ENCODE assay signal across 9 cellular contexts in the genomic region with DNA sequence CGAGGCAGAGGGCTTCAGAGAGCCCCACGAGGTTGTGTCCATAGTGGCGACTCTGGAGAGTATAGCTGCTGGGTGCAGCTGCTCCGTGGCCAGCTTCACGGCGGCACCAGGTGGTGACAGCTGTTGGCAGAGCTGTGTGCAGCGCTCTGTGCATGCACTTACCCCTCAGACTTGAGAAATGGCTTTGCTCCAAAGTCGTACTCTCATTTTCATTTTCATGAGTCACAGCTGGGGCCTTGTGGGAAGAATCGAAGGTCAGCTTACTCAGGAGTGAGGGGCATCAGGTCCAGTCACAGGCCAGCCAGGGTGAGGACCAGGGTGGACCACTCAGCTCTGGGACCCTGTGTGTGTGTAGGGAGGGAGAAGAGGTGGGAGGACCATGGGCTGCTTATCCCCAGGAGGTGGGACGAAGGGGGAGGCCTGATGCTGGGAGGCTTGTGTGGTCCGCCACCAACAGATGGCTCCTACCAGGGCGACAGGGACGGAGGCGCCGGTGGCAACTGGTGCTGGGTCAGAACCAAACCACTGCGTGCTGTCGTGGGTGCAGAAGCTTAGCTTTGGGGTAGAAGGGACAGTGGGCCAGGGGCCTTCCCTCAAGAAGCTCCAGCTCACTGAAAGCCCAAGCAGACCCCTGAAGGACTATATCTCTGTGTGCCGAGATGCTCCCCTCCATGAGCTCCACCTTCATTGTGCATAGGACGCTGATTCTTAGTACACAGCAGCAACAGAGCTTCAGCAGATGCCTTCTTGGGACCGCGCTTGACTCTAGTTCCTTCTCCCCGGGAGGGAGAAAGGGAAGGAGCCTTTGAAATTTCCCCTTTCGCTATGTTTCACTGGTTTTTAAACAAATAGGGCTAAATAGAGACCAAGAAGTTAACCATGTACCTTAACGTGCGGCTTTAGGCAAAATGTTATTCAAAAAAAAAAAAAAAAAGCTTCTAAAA.
DNase-seq lines count a peak whose midpoint lies in the region; TF ChIP-seq lines count a peak whose summit lies in the region.
"Had no signal": no experiment of that assay in that cellular context is flagged by ENCODE, and none has a peak within 500 bp of the region (broad histone marks: within the 10 kb centered on the region; RNA-seq: fewer than 3 reads in every experiment).

No MANE protein-coding gene starts in this region.

- no peaks in the 10 kb centered on the region for H3K79me2 ChIP-seq in H9 (ENCODE audit: insufficient read depth, low read length)

- no peak for TF ChIP-seq POLR2A in stomach (IDR thresholded peaks at IDR 0.05)
- TF ChIP-seq POLR2A in vagina (IDR thresholded peaks at IDR 0.05): no peak

- intact Hi-C loops in stomach (cut with DNase I; ENCODE audit: low total_unique reads) (no loop called here), vagina (cut with DNase I) (no loop called here)

- no peaks in the 10 kb centered on the region for H3K27me3 Mint-ChIP-seq in activated CD4-positive, alpha-beta T cell treated with anti-CD3 and anti-CD28 coated beads, Interleukin-2, amount 10 ng/mL, durations not matched to agents 7 days and 5 days
- no peaks in the 10 kb centered on the region for H3K27me3 Mint-ChIP-seq in H9 (ENCODE audit: low read depth)

- CTCF ChIA-PET in activated CD4-positive, alpha-beta T cell treated with anti-CD3 and anti-CD28 coated beads, Interleukin-2, amount 10 ng/mL, durations not matched to agents 7 days and 5 days (lab: Charles Lee): interaction anchor here (1.1 to 1.3 kb wide), 3 partner anchors 9 to 13 kb away, joined by 3 read pairs; no protein-coding TSS in a partner anchor

- no peak for TF ChIP-seq EP300 in stomach (IDR thresholded peaks at IDR 0.05)

- no peak overlapping the region for H2BK20ac ChIP-seq in H9 (ENCODE audit: low read depth, low read length, poor library complexity, severe bottlenecking)

- no peak overlapping the region for H2AFZ ChIP-seq in H9 (ENCODE audit: low read length)

- no peak overlapping the region for H3K4me2 ChIP-seq in H9 (ENCODE audit: insufficient read depth, insufficient read length, low read length)

- no peak overlapping the region for H3K18ac ChIP-seq in H9 (ENCODE audit: insufficient read length, low read depth, low read length)

- H3K14ac ChIP-seq in H9 (ENCODE audit: insufficient read depth, low read length): peak overlapping the region; percentile 36; the same call in 1 of the 2 replicates

- TF ChIP-seq CTCF in H9 (conservative IDR thresholded peaks at IDR 0.05) (no peak), fibroblast of villous mesenchyme (IDR thresholded peaks at IDR 0.05; ENCODE audit: insufficient read depth, low read depth, low read length) (no peak), stomach (IDR thresholded peaks at IDR 0.05) (no peak), vagina (IDR thresholded peaks at IDR 0.05) (no peak)

- POLR2A ChIA-PET in activated CD4-positive, alpha-beta T cell treated with anti-CD3 and anti-CD28 coated beads, Interleukin-2, amount 10 ng/mL, durations not matched to agents 7 days and 5 days (lab: Charles Lee): interaction anchor here (0.7 to 1.8 kb wide), 3 partner anchors 10 to 47 kb away, joined by 3 to 4 read pairs (median 3); no protein-coding TSS in a partner anchor

- H3K4me1 ChIP-seq in H9 (ENCODE audit: insufficient read depth, low read length): no peaks in the 10 kb centered on the region
- H3K4me1 ChIP-seq in stomach: peaks cover 0 to 42% (median 8%) of the 10 kb centered on the region in 4 donors
- H3K4me1 ChIP-seq in vagina: peaks cover 14% of the 10 kb centered on the region

- H2BK120ac ChIP-seq in H9 (ENCODE audit: low read depth, low read length, poor library complexity, severe bottlenecking): no peak overlapping the region

- peaks cover 33% of the 10 kb centered on the region for H3K36me3 Mint-ChIP-seq in activated CD4-positive, alpha-beta T cell treated with anti-CD3 and anti-CD28 coated beads, Interleukin-2, amount 10 ng/mL, durations not matched to agents 7 days and 5 days (ENCODE audit: low read depth)
- H3K36me3 Mint-ChIP-seq in H9 (ENCODE audit: insufficient read depth in 1 of 3, low read depth in 3 of 3): no peaks in the 10 kb centered on the region; a peak in 1 of 7 replicates

- no peak overlapping the region for H4K5ac ChIP-seq in H9 (ENCODE audit: insufficient read length, low read depth, low read length)

- no peak overlapping the region for H3K4ac ChIP-seq in H9 (ENCODE audit: low read depth, low read length)

- no peak overlapping the region for H3T11ph ChIP-seq in H9 (ENCODE audit: low read length)

- no peak overlapping the region for H3K23ac ChIP-seq in H9 (ENCODE audit: insufficient read length, low read depth, low read length)

- H2AK5ac ChIP-seq in H9 (ENCODE audit: insufficient read length, low read length): no peak overlapping the region

- no peak for DNase-seq in activated CD4-positive, alpha-beta T cell treated with anti-CD3 and anti-CD28 coated beads, Interleukin-2, amount 10 ng/mL, durations not matched to agents 7 days and 5 days
- DNase-seq in activated CD4-positive, alpha-beta T cell treated with anti-CD3 and anti-CD28 coated beads for 4 hours: no peak
- DNase-seq in H9 (no peak), NCI-H1092 (lab: John Stamatoyannopoulos, UW) (peak; percentile 22), fibroblast of villous mesenchyme (ENCODE audit: low read depth) (peak; percentile 4), stomach (peak; percentile 42), vagina (ENCODE audit: extremely low spot score in 2 of 2) (no peak), NOMO-1 treated with DMSO at 0.1 percent for 48 hours (lab: John Stamatoyannopoulos, UW; ENCODE audit: unreplicated experiment) (no peak)

- no peak overlapping the region for H4K8ac ChIP-seq in H9 (replicated peaks; ENCODE audit: insufficient read length, low read depth, low read length)

- H2BK12ac ChIP-seq in H9 (ENCODE audit: insufficient read length, low read depth, low read length): no peak overlapping the region

- no CpG with 5 or more reads among the region's 25 CpGs for WGBS in H9 (ENCODE audit: extremely low coverage, insufficient read length, low lambda C conversion rate)
- 57 to 77% (median 73%) methylated on average over 25 of the region's 25 CpGs for WGBS in stomach, 5 donors

- H3K36me3 ChIP-seq in stomach (no peaks in the 10 kb centered on the region), vagina (no peaks in the 10 kb centered on the region)

- H3K4me3 ChIP-seq in fibroblast of villous mesenchyme (ENCODE audit: low read depth, low read length) (no peak overlapping the region), stomach (no peak overlapping the region), vagina (no peak overlapping the region)

- H3K9ac ChIP-seq in H9 (ENCODE audit: extremely low read depth, insufficient read length, low read length): no peak overlapping the region

- no peaks in the 10 kb centered on the region for H3K9me3 ChIP-seq in H9 (ENCODE audit: control insufficient read depth, low read depth, low read length)
- H3K9me3 ChIP-seq in stomach: no peaks in the 10 kb centered on the region
- H3K9me3 ChIP-seq in vagina: no peaks in the 10 kb centered on the region

- H3K27me3 ChIP-seq in H9 (ENCODE audit: insufficient read depth, low read length) (no peaks in the 10 kb centered on the region), stomach (no peaks in the 10 kb centered on the region), vagina (no peaks in the 10 kb centered on the region)

- peaks cover 28% of the 10 kb centered on the region for H3K4me1 Mint-ChIP-seq in activated CD4-positive, alpha-beta T cell treated with anti-CD3 and anti-CD28 coated beads, Interleukin-2, amount 10 ng/mL, durations not matched to agents 7 days and 5 days
- H3K4me1 Mint-ChIP-seq in H9: peaks cover 6 to 10% of the 10 kb centered on the region in 2 experiments

- no peak overlapping the region for H3K56ac ChIP-seq in H9 (ENCODE audit: insufficient read length, low read depth, low read length)

- H4K20me1 ChIP-seq in H9 (ENCODE audit: control insufficient read depth, insufficient read depth, insufficient read length): no peaks in the 10 kb centered on the region

- no peaks in the 10 kb centered on the region for H3K79me1 ChIP-seq in H9 (ENCODE audit: insufficient read depth, low read depth, low read length, poor library complexity, severe bottlenecking)

- H2BK5ac ChIP-seq in H9 (ENCODE audit: insufficient read length, low read length): no peak overlapping the region

- no peak overlapping the region for H2BK15ac ChIP-seq in H9 (ENCODE audit: low read depth, low read length)

- no peaks in the 10 kb centered on the region for H3K9me3 Mint-ChIP-seq in activated CD4-positive, alpha-beta T cell treated with anti-CD3 and anti-CD28 coated beads, Interleukin-2, amount 10 ng/mL, durations not matched to agents 7 days and 5 days
- H3K9me3 Mint-ChIP-seq in H9: no peaks in the 10 kb centered on the region
- H3K9me3 Mint-ChIP-seq: neural crest cell had no signal

- peak overlapping the region; percentile 62 for H3K27ac Mint-ChIP-seq in activated CD4-positive, alpha-beta T cell treated with anti-CD3 and anti-CD28 coated beads, Interleukin-2, amount 10 ng/mL, durations not matched to agents 7 days and 5 days
- H3K27ac Mint-ChIP-seq in H9: peak overlapping the region in 1 of 3 experiments; percentile 20; a peak in 1 of 7 replicates

- H3K27ac ChIP-seq in H9 (ENCODE audit: insufficient read length, low read depth, low read length) (no peak overlapping the region), stomach (peak overlapping the region in 3 of 5 donors; percentile 25 to 51 (median 30)), vagina (no peak overlapping the region)

- no peak overlapping the region for H3K4me3 Mint-ChIP-seq in activated CD4-positive, alpha-beta T cell treated with anti-CD3 and anti-CD28 coated beads, Interleukin-2, amount 10 ng/mL, durations not matched to agents 7 days and 5 days
- no peak overlapping the region for H3K4me3 Mint-ChIP-seq in H9
- H3K4me3 Mint-ChIP-seq: neural crest cell had no signal

- peaks cover 4% of the 10 kb centered on the region for H3K23me2 ChIP-seq in H9 (ENCODE audit: insufficient read length, low read depth, low read length, poor library complexity, severe bottlenecking)

- no peak overlapping the region for H4K91ac ChIP-seq in H9 (ENCODE audit: insufficient read length, low read depth, low read length)

Comparison
In these comparisons a context has a peak if more than half of its experiments do, and no peak if none do; other contexts are left out.
1. DNase-seq: peak in NCI-H1092 (single experiment), fibroblast of villous mesenchyme (single experiment) and stomach (single experiment); none in activated CD4-positive, alpha-beta T cell treated with anti-CD3 and anti-CD28 coated beads, Interleukin-2, amount 10 ng/mL, durations not matched to agents 7 days and 5 days (single experiment), activated CD4-positive, alpha-beta T cell treated with anti-CD3 and anti-CD28 coated beads for 4 hours (0 of 2), H9 (single experiment), vagina (0 of 2) and NOMO-1 treated with DMSO at 0.1 percent for 48 hours (single experiment).
2. H3K27ac ChIP-seq: peak in stomach (3 of 5); none in H9 (single experiment) and vagina (single experiment).